ENCODE assay signal across 1 cellular context in the genomic region with DNA sequence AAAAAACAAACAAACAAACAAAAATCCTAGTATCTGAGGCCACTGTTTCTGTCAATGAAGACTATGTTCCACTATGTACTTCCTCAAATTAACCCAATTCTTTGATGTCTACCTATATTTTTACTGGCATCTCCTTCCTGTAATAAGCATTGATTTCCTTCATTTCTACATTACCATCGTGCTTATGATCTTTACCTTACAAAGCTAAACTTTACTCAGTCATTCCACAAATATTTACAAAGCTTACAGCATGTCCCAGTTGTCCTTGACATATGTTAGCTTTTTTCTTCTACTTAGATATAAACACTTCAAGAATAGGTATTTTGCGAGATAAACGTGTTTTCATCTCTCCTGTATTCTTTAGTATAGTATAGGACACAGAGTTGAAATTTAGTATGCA.
A peak's percentile ranks its signal among the peaks of the same experiment; 100 is the strongest.
TF ChIP-seq lines count a peak whose summit lies in the region.

No MANE protein-coding gene starts in this region.

TF ChIP-seq in HepG2, 621 proteins besides CTCF, POLR2A, EP300 and RAD21 (continued from another document and continues in another):
- no peak for TF ChIP-seq HCFC1 (IDR thresholded peaks at IDR 0.05; ENCODE audit: low read depth, low read length)
- TF ChIP-seq MAX (IDR thresholded peaks at IDR 0.05), result no peak
- no peak for TF ChIP-seq MIXL1 (CRISPR knock-in tag; IDR thresholded peaks at IDR 0.05)
- TF ChIP-seq, protein P1, sequence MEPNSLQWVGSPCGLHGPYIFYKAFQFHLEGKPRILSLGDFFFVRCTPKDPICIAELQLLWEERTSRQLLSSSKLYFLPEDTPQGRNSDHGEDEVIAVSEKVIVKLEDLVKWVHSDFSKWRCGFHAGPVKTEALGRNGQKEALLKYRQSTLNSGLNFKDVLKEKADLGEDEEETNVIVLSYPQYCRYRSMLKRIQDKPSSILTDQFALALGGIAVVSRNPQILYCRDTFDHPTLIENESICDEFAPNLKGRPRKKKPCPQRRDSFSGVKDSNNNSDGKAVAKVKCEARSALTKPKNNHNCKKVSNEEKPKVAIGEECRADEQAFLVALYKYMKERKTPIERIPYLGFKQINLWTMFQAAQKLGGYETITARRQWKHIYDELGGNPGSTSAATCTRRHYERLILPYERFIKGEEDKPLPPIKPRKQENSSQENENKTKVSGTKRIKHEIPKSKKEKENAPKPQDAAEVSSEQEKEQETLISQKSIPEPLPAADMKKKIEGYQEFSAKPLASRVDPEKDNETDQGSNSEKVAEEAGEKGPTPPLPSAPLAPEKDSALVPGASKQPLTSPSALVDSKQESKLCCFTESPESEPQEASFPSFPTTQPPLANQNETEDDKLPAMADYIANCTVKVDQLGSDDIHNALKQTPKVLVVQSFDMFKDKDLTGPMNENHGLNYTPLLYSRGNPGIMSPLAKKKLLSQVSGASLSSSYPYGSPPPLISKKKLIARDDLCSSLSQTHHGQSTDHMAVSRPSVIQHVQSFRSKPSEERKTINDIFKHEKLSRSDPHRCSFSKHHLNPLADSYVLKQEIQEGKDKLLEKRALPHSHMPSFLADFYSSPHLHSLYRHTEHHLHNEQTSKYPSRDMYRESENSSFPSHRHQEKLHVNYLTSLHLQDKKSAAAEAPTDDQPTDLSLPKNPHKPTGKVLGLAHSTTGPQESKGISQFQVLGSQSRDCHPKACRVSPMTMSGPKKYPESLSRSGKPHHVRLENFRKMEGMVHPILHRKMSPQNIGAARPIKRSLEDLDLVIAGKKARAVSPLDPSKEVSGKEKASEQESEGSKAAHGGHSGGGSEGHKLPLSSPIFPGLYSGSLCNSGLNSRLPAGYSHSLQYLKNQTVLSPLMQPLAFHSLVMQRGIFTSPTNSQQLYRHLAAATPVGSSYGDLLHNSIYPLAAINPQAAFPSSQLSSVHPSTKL (CRISPR knock-in tag; IDR thresholded peaks at IDR 0.05), result peak; percentile 52
- TF ChIP-seq TFAP4 (IDR thresholded peaks at IDR 0.05; ENCODE audit: borderline replicate concordance, low read depth), result no peak
- TF ChIP-seq TBP (CRISPR knock-in tag; IDR thresholded peaks at IDR 0.05), result no peak
- TF ChIP-seq ZBTB8A (CRISPR knock-in tag; IDR thresholded peaks at IDR 0.05; ENCODE audit: borderline replicate concordance, low read depth), result no peak
- no peak for TF ChIP-seq MXI1 (IDR thresholded peaks at IDR 0.05; ENCODE audit: borderline replicate concordance, low read depth, low read length)
- TF ChIP-seq, protein P2, sequence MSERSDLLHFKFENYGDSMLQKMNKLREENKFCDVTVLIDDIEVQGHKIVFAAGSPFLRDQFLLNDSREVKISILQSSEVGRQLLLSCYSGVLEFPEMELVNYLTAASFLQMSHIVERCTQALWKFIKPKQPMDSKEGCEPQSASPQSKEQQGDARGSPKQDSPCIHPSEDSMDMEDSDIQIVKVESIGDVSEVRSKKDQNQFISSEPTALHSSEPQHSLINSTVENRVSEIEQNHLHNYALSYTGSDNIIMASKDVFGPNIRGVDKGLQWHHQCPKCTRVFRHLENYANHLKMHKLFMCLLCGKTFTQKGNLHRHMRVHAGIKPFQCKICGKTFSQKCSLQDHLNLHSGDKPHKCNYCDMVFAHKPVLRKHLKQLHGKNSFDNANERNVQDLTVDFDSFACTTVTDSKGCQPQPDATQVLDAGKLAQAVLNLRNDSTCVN (CRISPR knock-in tag; IDR thresholded peaks at IDR 0.05; ENCODE audit: borderline replicate concordance), result no peak
- no peak for TF ChIP-seq ZNF10 (CRISPR knock-in tag; IDR thresholded peaks at IDR 0.05; ENCODE audit: borderline replicate concordance, low read depth)
- no peak for TF ChIP-seq ZNF558 (CRISPR knock-in tag; IDR thresholded peaks at IDR 0.05; ENCODE audit: borderline replicate concordance)
- TF ChIP-seq, protein P3, sequence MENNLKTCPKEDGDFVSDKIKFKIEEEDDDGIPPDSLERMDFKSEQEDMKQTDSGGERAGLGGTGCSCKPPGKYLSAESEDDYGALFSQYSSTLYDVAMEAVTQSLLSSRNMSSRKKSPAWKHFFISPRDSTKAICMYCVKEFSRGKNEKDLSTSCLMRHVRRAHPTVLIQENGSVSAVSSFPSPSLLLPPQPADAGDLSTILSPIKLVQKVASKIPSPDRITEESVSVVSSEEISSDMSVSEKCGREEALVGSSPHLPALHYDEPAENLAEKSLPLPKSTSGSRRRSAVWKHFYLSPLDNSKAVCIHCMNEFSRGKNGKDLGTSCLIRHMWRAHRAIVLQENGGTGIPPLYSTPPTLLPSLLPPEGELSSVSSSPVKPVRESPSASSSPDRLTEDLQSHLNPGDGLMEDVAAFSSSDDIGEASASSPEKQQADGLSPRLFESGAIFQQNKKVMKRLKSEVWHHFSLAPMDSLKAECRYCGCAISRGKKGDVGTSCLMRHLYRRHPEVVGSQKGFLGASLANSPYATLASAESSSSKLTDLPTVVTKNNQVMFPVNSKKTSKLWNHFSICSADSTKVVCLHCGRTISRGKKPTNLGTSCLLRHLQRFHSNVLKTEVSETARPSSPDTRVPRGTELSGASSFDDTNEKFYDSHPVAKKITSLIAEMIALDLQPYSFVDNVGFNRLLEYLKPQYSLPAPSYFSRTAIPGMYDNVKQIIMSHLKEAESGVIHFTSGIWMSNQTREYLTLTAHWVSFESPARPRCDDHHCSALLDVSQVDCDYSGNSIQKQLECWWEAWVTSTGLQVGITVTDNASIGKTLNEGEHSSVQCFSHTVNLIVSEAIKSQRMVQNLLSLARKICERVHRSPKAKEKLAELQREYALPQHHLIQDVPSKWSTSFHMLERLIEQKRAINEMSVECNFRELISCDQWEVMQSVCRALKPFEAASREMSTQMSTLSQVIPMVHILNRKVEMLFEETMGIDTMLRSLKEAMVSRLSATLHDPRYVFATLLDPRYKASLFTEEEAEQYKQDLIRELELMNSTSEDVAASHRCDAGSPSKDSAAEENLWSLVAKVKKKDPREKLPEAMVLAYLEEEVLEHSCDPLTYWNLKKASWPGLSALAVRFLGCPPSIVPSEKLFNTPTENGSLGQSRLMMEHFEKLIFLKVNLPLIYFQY (CRISPR knock-in tag; IDR thresholded peaks at IDR 0.05; ENCODE audit: borderline replicate concordance), result no peak
- TF ChIP-seq, protein P4, sequence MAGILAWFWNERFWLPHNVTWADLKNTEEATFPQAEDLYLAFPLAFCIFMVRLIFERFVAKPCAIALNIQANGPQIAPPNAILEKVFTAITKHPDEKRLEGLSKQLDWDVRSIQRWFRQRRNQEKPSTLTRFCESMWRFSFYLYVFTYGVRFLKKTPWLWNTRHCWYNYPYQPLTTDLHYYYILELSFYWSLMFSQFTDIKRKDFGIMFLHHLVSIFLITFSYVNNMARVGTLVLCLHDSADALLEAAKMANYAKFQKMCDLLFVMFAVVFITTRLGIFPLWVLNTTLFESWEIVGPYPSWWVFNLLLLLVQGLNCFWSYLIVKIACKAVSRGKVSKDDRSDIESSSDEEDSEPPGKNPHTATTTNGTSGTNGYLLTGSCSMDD (CRISPR knock-in tag; IDR thresholded peaks at IDR 0.05), result no peak
- TF ChIP-seq ZNF367 (CRISPR knock-in tag; IDR thresholded peaks at IDR 0.05; ENCODE audit: borderline replicate concordance), result no peak
- TF ChIP-seq FOXA3 (CRISPR knock-in tag; IDR thresholded peaks at IDR 0.05), result peak; percentile 58
- no peak for TF ChIP-seq ZNF350 (CRISPR knock-in tag; IDR thresholded peaks at IDR 0.05; ENCODE audit: borderline replicate concordance, low read depth)
- no peak for TF ChIP-seq MTA1 (CRISPR knock-in tag; IDR thresholded peaks at IDR 0.05; ENCODE audit: borderline replicate concordance)
- TF ChIP-seq, protein P5, sequence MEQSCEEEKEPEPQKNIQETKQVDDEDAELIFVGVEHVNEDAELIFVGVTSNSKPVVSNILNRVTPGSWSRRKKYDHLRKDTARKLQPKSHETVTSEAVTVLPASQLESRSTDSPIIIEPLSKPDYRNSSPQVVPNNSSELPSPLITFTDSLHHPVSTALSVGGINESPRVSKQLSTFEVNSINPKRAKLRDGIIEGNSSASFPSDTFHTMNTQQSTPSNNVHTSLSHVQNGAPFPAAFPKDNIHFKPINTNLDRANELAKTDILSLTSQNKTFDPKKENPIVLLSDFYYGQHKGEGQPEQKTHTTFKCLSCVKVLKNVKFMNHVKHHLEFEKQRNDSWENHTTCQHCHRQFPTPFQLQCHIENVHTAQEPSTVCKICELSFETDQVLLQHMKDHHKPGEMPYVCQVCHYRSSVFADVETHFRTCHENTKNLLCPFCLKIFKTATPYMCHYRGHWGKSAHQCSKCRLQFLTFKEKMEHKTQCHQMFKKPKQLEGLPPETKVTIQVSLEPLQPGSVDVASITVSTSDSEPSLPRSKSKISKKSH (CRISPR knock-in tag; IDR thresholded peaks at IDR 0.05; ENCODE audit: borderline replicate concordance), result no peak
- TF ChIP-seq, protein P6, sequence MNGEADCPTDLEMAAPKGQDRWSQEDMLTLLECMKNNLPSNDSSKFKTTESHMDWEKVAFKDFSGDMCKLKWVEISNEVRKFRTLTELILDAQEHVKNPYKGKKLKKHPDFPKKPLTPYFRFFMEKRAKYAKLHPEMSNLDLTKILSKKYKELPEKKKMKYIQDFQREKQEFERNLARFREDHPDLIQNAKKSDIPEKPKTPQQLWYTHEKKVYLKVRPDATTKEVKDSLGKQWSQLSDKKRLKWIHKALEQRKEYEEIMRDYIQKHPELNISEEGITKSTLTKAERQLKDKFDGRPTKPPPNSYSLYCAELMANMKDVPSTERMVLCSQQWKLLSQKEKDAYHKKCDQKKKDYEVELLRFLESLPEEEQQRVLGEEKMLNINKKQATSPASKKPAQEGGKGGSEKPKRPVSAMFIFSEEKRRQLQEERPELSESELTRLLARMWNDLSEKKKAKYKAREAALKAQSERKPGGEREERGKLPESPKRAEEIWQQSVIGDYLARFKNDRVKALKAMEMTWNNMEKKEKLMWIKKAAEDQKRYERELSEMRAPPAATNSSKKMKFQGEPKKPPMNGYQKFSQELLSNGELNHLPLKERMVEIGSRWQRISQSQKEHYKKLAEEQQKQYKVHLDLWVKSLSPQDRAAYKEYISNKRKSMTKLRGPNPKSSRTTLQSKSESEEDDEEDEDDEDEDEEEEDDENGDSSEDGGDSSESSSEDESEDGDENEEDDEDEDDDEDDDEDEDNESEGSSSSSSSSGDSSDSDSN (CRISPR knock-in tag; IDR thresholded peaks at IDR 0.05), result no peak
- TF ChIP-seq, protein P7, sequence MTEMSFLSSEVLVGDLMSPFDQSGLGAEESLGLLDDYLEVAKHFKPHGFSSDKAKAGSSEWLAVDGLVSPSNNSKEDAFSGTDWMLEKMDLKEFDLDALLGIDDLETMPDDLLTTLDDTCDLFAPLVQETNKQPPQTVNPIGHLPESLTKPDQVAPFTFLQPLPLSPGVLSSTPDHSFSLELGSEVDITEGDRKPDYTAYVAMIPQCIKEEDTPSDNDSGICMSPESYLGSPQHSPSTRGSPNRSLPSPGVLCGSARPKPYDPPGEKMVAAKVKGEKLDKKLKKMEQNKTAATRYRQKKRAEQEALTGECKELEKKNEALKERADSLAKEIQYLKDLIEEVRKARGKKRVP (CRISPR knock-in tag; IDR thresholded peaks at IDR 0.05), result no peak
- no peak for TF ChIP-seq ZNF329 (CRISPR knock-in tag; IDR thresholded peaks at IDR 0.05; ENCODE audit: low read depth)
- TF ChIP-seq CREB3 (CRISPR knock-in tag; IDR thresholded peaks at IDR 0.05), result no peak
- TF ChIP-seq ARNT2 (CRISPR knock-in tag; IDR thresholded peaks at IDR 0.05; ENCODE audit: low read depth), result no peak
- TF ChIP-seq AGO1 (IDR thresholded peaks at IDR 0.05; ENCODE audit: low read depth, low read length, poor library complexity, severe bottlenecking), result no peak
- no peak for TF ChIP-seq IRX3 (CRISPR knock-in tag; IDR thresholded peaks at IDR 0.05; ENCODE audit: borderline replicate concordance, low read depth)
- TF ChIP-seq KLF15 (CRISPR knock-in tag; IDR thresholded peaks at IDR 0.05; ENCODE audit: borderline replicate concordance), result no peak
- TF ChIP-seq ZSCAN31 (CRISPR knock-in tag; IDR thresholded peaks at IDR 0.05; ENCODE audit: low read depth), result no peak
- no peak for TF ChIP-seq NR2F2 (IDR thresholded peaks at IDR 0.05; ENCODE audit: borderline replicate concordance, low read depth)
- TF ChIP-seq ZNF484 (CRISPR knock-in tag; IDR thresholded peaks at IDR 0.05; ENCODE audit: borderline replicate concordance, low read depth), result no peak
- no peak for TF ChIP-seq AGO2 (optimal IDR thresholded peaks at IDR 0.05; ENCODE audit: low read depth, low read length)
- TF ChIP-seq PCBP2 (optimal IDR thresholded peaks at IDR 0.05; ENCODE audit: low read depth, low read length, poor library complexity, severe bottlenecking), result no peak
- peak; percentile 43; the same call in 1 of the 2 replicates for TF ChIP-seq GATAD2A (CRISPR knock-in tag; IDR thresholded peaks at IDR 0.05)
- TF ChIP-seq ZNF792 (CRISPR knock-in tag; IDR thresholded peaks at IDR 0.05), result no peak
